8 cellular contexts compared by ENCODE assay signal in genomic region chr12:754238-754816, GRCh38. TPM values are rescaled to one million over a fixed set of nuclear protein-coding genes. Genes with fewer than 3 reads are reported as not detected.
DNase-seq lines count a peak whose midpoint lies in the region; ATAC-seq and TF ChIP-seq lines count a peak whose summit lies in the region.

No MANE protein-coding gene starts in this region.

- H3K4me1 ChIP-seq in endodermal cell (ENCODE audit: control insufficient read depth, insufficient read depth, low read length) = peaks cover 11% of the 10 kb centered on the region
- peaks cover 25 to 35% of the 10 kb centered on the region in 2 donors for H3K4me1 ChIP-seq in naive thymus-derived CD4-positive, alpha-beta T cell (ENCODE audit: control insufficient read depth in 2 of 2, insufficient read depth in 2 of 2, low read length in 2 of 2)

- no peaks in the 10 kb centered on the region for H3K27me3 ChIP-seq in endodermal cell (ENCODE audit: control insufficient read depth, insufficient read depth, low read length, poor library complexity, severe bottlenecking)
- H3K27me3 ChIP-seq in naive thymus-derived CD4-positive, alpha-beta T cell (ENCODE audit: control insufficient read depth in 2 of 2, insufficient read depth in 2 of 2, low read length in 2 of 2) = no peaks in the 10 kb centered on the region

- 0 to 3% methylated on average over 12 to 16 of the region's 16 CpGs for WGBS in endodermal cell (ENCODE audit: insufficient coverage in 1 of 2, insufficient read length in 1 of 2), 2 experiments

- H3K27ac ChIP-seq in RWPE1 (peak overlapping the region; percentile 88), endodermal cell (ENCODE audit: low read depth, low read length) (no peak overlapping the region)
- H3K27ac ChIP-seq in naive thymus-derived CD4-positive, alpha-beta T cell (ENCODE audit: low read depth, low read length) = peak overlapping the region; percentile 98

- H3K4me1 Mint-ChIP-seq in activated CD4-positive, alpha-beta T cell treated with anti-CD3 and anti-CD28 coated beads, Interleukin-2, amount 10 ng/mL, durations not matched to agents 7 days and 5 days = peaks cover 33% of the 10 kb centered on the region
- peaks cover 36% of the 10 kb centered on the region for H3K4me1 Mint-ChIP-seq in endodermal cell
- peaks cover 27 to 43% (median 30%) of the 10 kb centered on the region in 7 donors for H3K4me1 Mint-ChIP-seq in naive thymus-derived CD4-positive, alpha-beta T cell

- intact Hi-C loops in naive thymus-derived CD4-positive, alpha-beta T cell (cut with micrococcal nuclease) = loop anchor here in 1 of 2 donors (2.0 to 5.0 kb wide), 2 partner anchors 60 to 838 kb away; partner anchors contain the start of gene FBXL14

- H3K4me3 ChIP-seq in endodermal cell (ENCODE audit: low read length) = peak overlapping the region; percentile 99
- peak overlapping the region; percentile 69 for H3K4me3 ChIP-seq in naive thymus-derived CD4-positive, alpha-beta T cell (ENCODE audit: low read length)

- DNase-seq in activated CD4-positive, alpha-beta T cell treated with anti-CD3 and anti-CD28 coated beads, Interleukin-2, amount 10 ng/mL, durations not matched to agents 7 days and 5 days = peak; percentile 12
- no peak for DNase-seq in activated CD4-positive, alpha-beta T cell treated with anti-CD3 and anti-CD28 coated beads for 1 hour
- DNase-seq in RWPE1 (ENCODE audit: low spot score) (no peak), endodermal cell (no peak), GM19240 (ENCODE audit: insufficient read length, low spot score) (no peak)
- peak in 7 of 9 donors; percentile 3 to 34 (median 18) for DNase-seq in naive thymus-derived CD4-positive, alpha-beta T cell

- POLR2A ChIA-PET in activated CD4-positive, alpha-beta T cell treated with anti-CD3 and anti-CD28 coated beads, Interleukin-2, amount 10 ng/mL, durations not matched to agents 7 days and 5 days (lab: Charles Lee) = interaction anchor here (0.6 to 1.1 kb wide), 4 partner anchors 51 to 849 kb away, joined by 3 to 7 read pairs (median 4); no protein-coding TSS in a partner anchor
- POLR2A ChIA-PET in RWPE1 (lab: Yijun Ruan, JAX; ENCODE audit: low non-redundant PET) = no interaction called here
- POLR2A ChIA-PET in naive thymus-derived CD4-positive, alpha-beta T cell (lab: Charles Lee) = interaction anchor here (0.9 to 6.3 kb wide), 11 partner anchors 23 to 185 kb away, joined by 3 to 153 read pairs (median 4); no protein-coding TSS in a partner anchor

- TF ChIP-seq CTCF in RWPE1 (conservative IDR thresholded peaks at IDR 0.05; ENCODE audit: low read depth) (no peak), endodermal cell (conservative IDR thresholded peaks at IDR 0.05) (no peak)

- no peaks in the 10 kb centered on the region for H3K9me3 Mint-ChIP-seq in activated CD4-positive, alpha-beta T cell treated with anti-CD3 and anti-CD28 coated beads, Interleukin-2, amount 10 ng/mL, durations not matched to agents 7 days and 5 days
- no peaks in the 10 kb centered on the region for H3K9me3 Mint-ChIP-seq in endodermal cell
- no peaks in the 10 kb centered on the region for H3K9me3 Mint-ChIP-seq in naive thymus-derived CD4-positive, alpha-beta T cell

- H3K27me3 Mint-ChIP-seq in activated CD4-positive, alpha-beta T cell treated with anti-CD3 and anti-CD28 coated beads, Interleukin-2, amount 10 ng/mL, durations not matched to agents 7 days and 5 days = no peaks in the 10 kb centered on the region
- no peaks in the 10 kb centered on the region for H3K27me3 Mint-ChIP-seq in endodermal cell (ENCODE audit: insufficient read depth)
- H3K27me3 Mint-ChIP-seq in naive thymus-derived CD4-positive, alpha-beta T cell = no peaks in the 10 kb centered on the region

- H3K36me3 Mint-ChIP-seq in activated CD4-positive, alpha-beta T cell treated with anti-CD3 and anti-CD28 coated beads, Interleukin-2, amount 10 ng/mL, durations not matched to agents 7 days and 5 days (ENCODE audit: low read depth) = peaks cover 39% of the 10 kb centered on the region
- H3K36me3 Mint-ChIP-seq in endodermal cell (ENCODE audit: low read depth) = peaks cover 31% of the 10 kb centered on the region
- H3K36me3 Mint-ChIP-seq in naive thymus-derived CD4-positive, alpha-beta T cell = peaks cover 0 to 25% (median 4%) of the 10 kb centered on the region in 5 donors

- CTCF ChIA-PET in activated CD4-positive, alpha-beta T cell treated with anti-CD3 and anti-CD28 coated beads, Interleukin-2, amount 10 ng/mL, durations not matched to agents 7 days and 5 days (lab: Charles Lee) = interaction anchor here (0.8 to 6.1 kb wide), 17 partner anchors 11 to 301 kb away, joined by 3 to 91 read pairs (median 4); no protein-coding TSS in a partner anchor
- CTCF ChIA-PET in RWPE1 (lab: Yijun Ruan, JAX) = interaction anchor here (0.6 to 2.9 kb wide), 12 partner anchors 12 to 198 kb away, joined by 3 to 9 read pairs (median 4); no protein-coding TSS in a partner anchor
- CTCF ChIA-PET in naive thymus-derived CD4-positive, alpha-beta T cell (lab: Charles Lee) = interaction anchor here (1.1 to 2.0 kb wide), 5 partner anchors 26 to 81 kb away, joined by 3 to 11 read pairs (median 5); no protein-coding TSS in a partner anchor

- peak overlapping the region; percentile 97 for H3K4me3 Mint-ChIP-seq in activated CD4-positive, alpha-beta T cell treated with anti-CD3 and anti-CD28 coated beads, Interleukin-2, amount 10 ng/mL, durations not matched to agents 7 days and 5 days
- no peak overlapping the region for H3K4me3 Mint-ChIP-seq in endodermal cell
- peak overlapping the region in 9 of 10 donors; percentile 92 to 98 (median 94) for H3K4me3 Mint-ChIP-seq in naive thymus-derived CD4-positive, alpha-beta T cell

- H3K9me3 ChIP-seq in endodermal cell (ENCODE audit: control insufficient read depth, low read length) = no peaks in the 10 kb centered on the region
- no peaks in the 10 kb centered on the region for H3K9me3 ChIP-seq in naive thymus-derived CD4-positive, alpha-beta T cell (ENCODE audit: control insufficient read depth in 2 of 3, low read length in 3 of 3)

- peak overlapping the region; percentile 64 for H3K9ac ChIP-seq in endodermal cell (ENCODE audit: extremely low read depth, low read length, poor library complexity, severe bottlenecking)

- peaks cover 6% of the 10 kb centered on the region for H3K36me3 ChIP-seq in endodermal cell (ENCODE audit: control insufficient read depth, insufficient read depth, low read length)
- peaks cover 0 to 11% (median 0%) of the 10 kb centered on the region in 3 experiments for H3K36me3 ChIP-seq in naive thymus-derived CD4-positive, alpha-beta T cell (ENCODE audit: control insufficient read depth in 2 of 3, insufficient read depth in 3 of 3, low read length in 3 of 3)

- no peak for ATAC-seq in naive thymus-derived CD4-positive, alpha-beta T cell
- ATAC-seq in HG03469 (IDR thresholded peaks at IDR 0.05; ENCODE audit: unreplicated experiment) = no peak
- no peak for ATAC-seq in esophagus mucosa

- H3K27ac Mint-ChIP-seq in activated CD4-positive, alpha-beta T cell treated with anti-CD3 and anti-CD28 coated beads, Interleukin-2, amount 10 ng/mL, durations not matched to agents 7 days and 5 days = peak overlapping the region; percentile 91
- H3K27ac Mint-ChIP-seq in endodermal cell = peak overlapping the region; percentile 80
- peak overlapping the region; percentile 74 to 95 (median 91) for H3K27ac Mint-ChIP-seq in naive thymus-derived CD4-positive, alpha-beta T cell

RNA-seq across cellular contexts. Expression of gene WNK1, which starts 1.9 kb away (rescaled TPM):
- total RNA-seq in activated CD4-positive, alpha-beta T cell treated with anti-CD3 and anti-CD28 coated beads, Interleukin-2, amount 10 ng/mL, durations not matched to agents 7 days and 5 days = 100 to 1,000 TPM; 162 to 170 TPM
- total RNA-seq in endodermal cell (100 to 1,000 TPM; 199 to 412 TPM), esophagus mucosa (157 TPM)
- polyA plus RNA-seq in endodermal cell (2013, experiment 1 of 2) = 111 TPM
- 108 TPM for polyA plus RNA-seq in endodermal cell (2013, experiment 2 of 2)
- total RNA-seq in naive thymus-derived CD4-positive, alpha-beta T cell = 100 to 1,000 TPM; 147 to 200 (median 169) TPM
- polyA plus RNA-seq in naive thymus-derived CD4-positive, alpha-beta T cell = 10 to 100 TPM; 22.9 to 44.0 TPM

Comparison
In these comparisons a context has a peak if more than half of its experiments do, and no peak if none do; other contexts are left out.
1. DNase-seq: peak in activated CD4-positive, alpha-beta T cell treated with anti-CD3 and anti-CD28 coated beads, Interleukin-2, amount 10 ng/mL, durations not matched to agents 7 days and 5 days (single experiment) and naive thymus-derived CD4-positive, alpha-beta T cell (7 of 9); none in activated CD4-positive, alpha-beta T cell treated with anti-CD3 and anti-CD28 coated beads for 1 hour (single experiment), RWPE1 (single experiment), endodermal cell (single experiment) and GM19240 (single experiment).
2. Peak in every context shown above with its lines, with median percentiles within 50 percentile points of each other: H3K27ac Mint-ChIP-seq.